ENCODE assay signal across 7 cellular contexts in the genomic region with DNA sequence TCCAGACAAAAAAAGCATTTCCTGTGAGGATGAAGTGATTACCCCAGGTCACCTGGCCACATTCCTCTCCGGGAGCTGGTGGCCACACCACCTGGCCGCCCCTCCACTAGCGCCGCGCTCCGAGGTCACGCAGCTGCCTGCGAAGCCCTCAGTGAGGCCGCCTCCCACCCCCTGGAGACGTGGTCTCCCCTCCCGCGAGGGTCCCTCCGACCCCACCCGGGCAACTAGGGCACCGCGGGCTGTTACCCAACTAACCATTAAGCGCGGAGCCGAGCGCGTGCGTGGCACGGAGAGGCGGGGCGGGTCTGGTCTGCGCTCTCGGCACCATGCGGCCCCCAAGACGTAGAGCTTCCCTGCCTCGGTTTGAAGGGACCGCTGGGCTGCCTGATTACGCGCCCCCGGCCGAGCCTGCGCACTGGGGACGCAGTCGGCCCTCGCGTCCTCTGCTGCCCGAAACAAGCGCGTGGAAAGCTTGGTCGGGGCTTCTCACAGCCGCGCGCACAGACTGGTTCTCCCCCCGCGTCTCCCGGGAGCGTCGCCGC.
DNase-seq lines count a peak whose midpoint lies in the region; ATAC-seq and TF ChIP-seq lines count a peak whose summit lies in the region.

No MANE protein-coding gene starts in this region.

- H2AFZ ChIP-seq in SK-N-SH (ENCODE audit: low read depth) (peak overlapping the region; percentile 91), OCI-LY7 (ENCODE audit: low read length) (no peak overlapping the region)

- H3K4me2 ChIP-seq in SK-N-SH: peak overlapping the region; percentile 87
- H3K4me2 ChIP-seq in OCI-LY7 (ENCODE audit: low read length): no peak overlapping the region

- WGBS in SK-N-SH (ENCODE audit: low lambda C conversion rate): 11% methylated on average over 15 of the region's 53 CpGs
- WGBS in esophagus squamous epithelium, 2 donors: 0 to 5% methylated on average over 4 to 11 of the region's 53 CpGs

- H3K27ac Mint-ChIP-seq in naive B cell: no peak overlapping the region

- H3K36me3 ChIP-seq in SK-N-SH (replicated peaks in 1 of 2; ENCODE audit: control insufficient read depth in 1 of 2, insufficient read depth in 2 of 2, low read length in 1 of 2) (no peaks in the 10 kb centered on the region), esophagus squamous epithelium (no peaks in the 10 kb centered on the region), OCI-LY7 (ENCODE audit: insufficient read depth, low read length) (no peaks in the 10 kb centered on the region)

- H3K4me1 Mint-ChIP-seq in naive B cell: peaks cover 3 to 12% (median 10%) of the 10 kb centered on the region in 3 donors

- no peak for ATAC-seq in naive B cell (ENCODE audit: low read depth in 2 of 2)
- no peak for ATAC-seq in GM19467 (IDR thresholded peaks at IDR 0.05; ENCODE audit: unreplicated experiment)
- no peak for ATAC-seq in GM18868 (IDR thresholded peaks at IDR 0.05; ENCODE audit: unreplicated experiment)

- H4K20me1 ChIP-seq in SK-N-SH (ENCODE audit: insufficient read depth) (no peaks in the 10 kb centered on the region), OCI-LY7 (ENCODE audit: insufficient read depth, low read length) (no peaks in the 10 kb centered on the region)

- H3K27me3 Mint-ChIP-seq in naive B cell: peaks cover 33 to 57% (median 39%) of the 10 kb centered on the region in 3 donors

- intact Hi-C loops in esophagus squamous epithelium (cut with DNase I) (no loop called here), OCI-LY7 (cut with micrococcal nuclease; ENCODE audit: unreplicated experiment) (no loop called here)

- peaks cover 23% of the 10 kb centered on the region for H3K27me3 ChIP-seq in HL-60 (ENCODE audit: insufficient read depth, poor library complexity, severe bottlenecking)
- H3K27me3 ChIP-seq in SK-N-SH (ENCODE audit: insufficient read depth): no peaks in the 10 kb centered on the region
- H3K27me3 ChIP-seq in esophagus squamous epithelium: peaks cover 0 to 52% (median 0%) of the 10 kb centered on the region in 4 donors

- H3K9me2 ChIP-seq in SK-N-SH (no peaks in the 10 kb centered on the region), OCI-LY7 (ENCODE audit: insufficient read depth, low read length) (no peaks in the 10 kb centered on the region)

- H3K4me3 Mint-ChIP-seq in naive B cell: peak overlapping the region; percentile 27 to 84 (median 61)

- DNase-seq in HL-60 (ENCODE audit: low read depth in 1 of 2, low spot score in 1 of 2) (no peak), SK-N-SH (peak; percentile 91), esophagus squamous epithelium (lab: John Stamatoyannopoulos, UW) (no peak), naive B cell (no peak), OCI-LY7 (ENCODE audit: low spot score) (no peak)

- H3K4me3 ChIP-seq in HL-60 (replicated peaks; ENCODE audit: insufficient read depth, low read length) (peak overlapping the region; percentile 31), SK-N-SH (ENCODE audit: low read depth in 2 of 2, low read length in 1 of 2) (peak overlapping the region; percentile 52 to 60), esophagus squamous epithelium (peak overlapping the region; percentile 24 to 61 (median 40)), OCI-LY7 (ENCODE audit: low read depth, low read length, poor library complexity, severe bottlenecking) (no peak overlapping the region)

- no TSS peak for BruUV-seq in OCI-LY7 (replicated peaks; lab: Mats Ljungman, UMichigan)

- TF ChIP-seq EP300 in SK-N-SH (IDR thresholded peaks at IDR 0.05; ENCODE audit: borderline replicate concordance in 1 of 2, low read depth in 1 of 2, low read length in 1 of 2): no peak

- peaks cover 5% of the 10 kb centered on the region for H3F3A ChIP-seq in SK-N-SH (replicated peaks; ENCODE audit: insufficient read depth)

- TF ChIP-seq CTCF in HL-60 (IDR thresholded peaks at IDR 0.05; ENCODE audit: insufficient read depth, low read length) (no peak), SK-N-SH (IDR thresholded peaks at IDR 0.05) (no peak), esophagus squamous epithelium (IDR thresholded peaks at IDR 0.05) (no peak), OCI-LY7 (conservative IDR thresholded peaks at IDR 0.05; ENCODE audit: low read length) (no peak)

- no peak for TF ChIP-seq RAD21 in SK-N-SH (IDR thresholded peaks at IDR 0.05; ENCODE audit: low read length)

- CTCF ChIA-PET in SK-N-SH (lab: Yijun Ruan, JAX) (interaction anchor here (0.7 to 1.4 kb wide), 2 partner anchors 201 to 224 kb away, joined by 3 to 7 read pairs; partner anchors contain the start of gene LRIG2), OCI-LY7 (lab: Charles Lee; ENCODE audit: unreplicated experiment) (no interaction called here)

- peaks cover 5 to 6% of the 10 kb centered on the region in 2 experiments; a peak in 1 of 4 replicates for H3K4me1 ChIP-seq in SK-N-SH (ENCODE audit: control insufficient read depth in 1 of 2, insufficient read depth in 2 of 2, low read depth in 1 of 2, low read length in 1 of 2)
- peaks cover 8 to 17% (median 10%) of the 10 kb centered on the region in 3 donors for H3K4me1 ChIP-seq in esophagus squamous epithelium
- H3K4me1 ChIP-seq in OCI-LY7 (ENCODE audit: insufficient read depth, low read length, poor library complexity, severe bottlenecking): no peaks in the 10 kb centered on the region

- no peak for TF ChIP-seq POLR2A in esophagus squamous epithelium (IDR thresholded peaks at IDR 0.05)

- no peaks in the 10 kb centered on the region for H3K36me3 Mint-ChIP-seq in naive B cell

- peak overlapping the region; percentile 39; the same call in 1 of the 2 replicates for H3K9ac ChIP-seq in SK-N-SH

- H3K9me3 Mint-ChIP-seq in naive B cell: peaks cover 0 to 4% (median 0%) of the 10 kb centered on the region in 7 donors

- H3K9me3 ChIP-seq in SK-N-SH (no peaks in the 10 kb centered on the region), esophagus squamous epithelium (no peaks in the 10 kb centered on the region), OCI-LY7 (ENCODE audit: low read length) (no peaks in the 10 kb centered on the region)

- H3K79me2 ChIP-seq in SK-N-SH (ENCODE audit: insufficient read depth) (no peaks in the 10 kb centered on the region), OCI-LY7 (ENCODE audit: insufficient read depth, low read depth, low read length) (no peaks in the 10 kb centered on the region)

- POLR2A ChIA-PET in SK-N-SH (lab: Yijun Ruan, JAX): interaction anchor here (0.7 to 1.0 kb wide), 2 partner anchors 107 to 223 kb away, joined by 3 read pairs; partner anchors contain the start of gene SLC16A1
- POLR2A ChIA-PET in OCI-LY7 (lab: Charles Lee): no interaction called here

- H3K27ac ChIP-seq in HL-60 (replicated peaks) (no peak overlapping the region), SK-N-SH (ENCODE audit: low read depth in 2 of 2, low read length in 1 of 2) (no peak overlapping the region), esophagus squamous epithelium (no peak overlapping the region), OCI-LY7 (ENCODE audit: low read depth, low read length, poor library complexity, severe bottlenecking) (no peak overlapping the region)

TF ChIP-seq in SK-N-SH, 30 proteins besides CTCF, POLR2A, EP300 and RAD21:
- TF ChIP-seq, protein P1, sequence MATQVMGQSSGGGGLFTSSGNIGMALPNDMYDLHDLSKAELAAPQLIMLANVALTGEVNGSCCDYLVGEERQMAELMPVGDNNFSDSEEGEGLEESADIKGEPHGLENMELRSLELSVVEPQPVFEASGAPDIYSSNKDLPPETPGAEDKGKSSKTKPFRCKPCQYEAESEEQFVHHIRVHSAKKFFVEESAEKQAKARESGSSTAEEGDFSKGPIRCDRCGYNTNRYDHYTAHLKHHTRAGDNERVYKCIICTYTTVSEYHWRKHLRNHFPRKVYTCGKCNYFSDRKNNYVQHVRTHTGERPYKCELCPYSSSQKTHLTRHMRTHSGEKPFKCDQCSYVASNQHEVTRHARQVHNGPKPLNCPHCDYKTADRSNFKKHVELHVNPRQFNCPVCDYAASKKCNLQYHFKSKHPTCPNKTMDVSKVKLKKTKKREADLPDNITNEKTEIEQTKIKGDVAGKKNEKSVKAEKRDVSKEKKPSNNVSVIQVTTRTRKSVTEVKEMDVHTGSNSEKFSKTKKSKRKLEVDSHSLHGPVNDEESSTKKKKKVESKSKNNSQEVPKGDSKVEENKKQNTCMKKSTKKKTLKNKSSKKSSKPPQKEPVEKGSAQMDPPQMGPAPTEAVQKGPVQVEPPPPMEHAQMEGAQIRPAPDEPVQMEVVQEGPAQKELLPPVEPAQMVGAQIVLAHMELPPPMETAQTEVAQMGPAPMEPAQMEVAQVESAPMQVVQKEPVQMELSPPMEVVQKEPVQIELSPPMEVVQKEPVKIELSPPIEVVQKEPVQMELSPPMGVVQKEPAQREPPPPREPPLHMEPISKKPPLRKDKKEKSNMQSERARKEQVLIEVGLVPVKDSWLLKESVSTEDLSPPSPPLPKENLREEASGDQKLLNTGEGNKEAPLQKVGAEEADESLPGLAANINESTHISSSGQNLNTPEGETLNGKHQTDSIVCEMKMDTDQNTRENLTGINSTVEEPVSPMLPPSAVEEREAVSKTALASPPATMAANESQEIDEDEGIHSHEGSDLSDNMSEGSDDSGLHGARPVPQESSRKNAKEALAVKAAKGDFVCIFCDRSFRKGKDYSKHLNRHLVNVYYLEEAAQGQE (IDR thresholded peaks at IDR 0.05; ENCODE audit: low read depth, low read length): no peak
- TF ChIP-seq NRF1 (IDR thresholded peaks at IDR 0.05; ENCODE audit: low read depth, low read length) (peak; percentile 68), MXI1 (IDR thresholded peaks at IDR 0.05; ENCODE audit: low read depth, low read length) (peak; percentile 42; the same call in 1 of the 2 replicates)
- TF ChIP-seq, protein P2, sequence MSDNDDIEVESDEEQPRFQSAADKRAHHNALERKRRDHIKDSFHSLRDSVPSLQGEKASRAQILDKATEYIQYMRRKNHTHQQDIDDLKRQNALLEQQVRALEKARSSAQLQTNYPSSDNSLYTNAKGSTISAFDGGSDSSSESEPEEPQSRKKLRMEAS (IDR thresholded peaks at IDR 0.05; ENCODE audit: low read depth): peak; percentile 43; the same call in 1 of the 2 replicates
